In genomic region chr17:35747540-35748017, GRCh38 we compare ENCODE assay signal across 8 cellular contexts. TPM values are rescaled to one million over a fixed set of nuclear protein-coding genes. Genes with fewer than 3 reads are reported as not detected.
A peak's percentile ranks its signal among the peaks of the same experiment; 100 is the strongest.
DNase-seq lines count a peak whose midpoint lies in the region; ATAC-seq and TF ChIP-seq lines count a peak whose summit lies in the region.

No MANE protein-coding gene starts in this region.

- POLR2A ChIA-PET in HCT116 (lab: Charles Lee), result interaction anchor here (0.7 kb wide), 1 partner anchor 134 kb away, joined by 4 read pairs; no protein-coding TSS in a partner anchor
- POLR2A ChIA-PET in activated CD4-positive, alpha-beta memory T cell treated with anti-CD3 and anti-CD28 coated beads for 36 hours (lab: Charles Lee), result no interaction called here

- H3K9me2 ChIP-seq in HCT116 (ENCODE audit: insufficient read depth), result no peaks in the 10 kb centered on the region

- H3K56ac ChIP-seq in mesendoderm (ENCODE audit: low read length), result peak overlapping the region; percentile 25

- peaks cover 6% of the 10 kb centered on the region for H3K4me1 Mint-ChIP-seq in CD14-positive monocyte
- H3K4me1 Mint-ChIP-seq in activated CD4-positive, alpha-beta memory T cell treated with anti-CD3 and anti-CD28 coated beads for 36 hours (ENCODE audit: low read depth), result peaks cover 5% of the 10 kb centered on the region

- H3K4ac ChIP-seq in mesendoderm (ENCODE audit: low read depth, low read length), result no peak overlapping the region

- no peak overlapping the region for H4K5ac ChIP-seq in mesendoderm (ENCODE audit: low read length)

- peaks cover 0 to 2% of the 10 kb centered on the region in 2 donors for H3K36me3 Mint-ChIP-seq in CD14-positive monocyte
- H3K36me3 Mint-ChIP-seq in activated CD4-positive, alpha-beta memory T cell treated with anti-CD3 and anti-CD28 coated beads for 36 hours, result no peaks in the 10 kb centered on the region

- no peak overlapping the region for H2BK5ac ChIP-seq in mesendoderm (ENCODE audit: low read length)

- H3K79me2 ChIP-seq in HCT116 (ENCODE audit: insufficient read depth, low read length) (no peaks in the 10 kb centered on the region), mesendoderm (ENCODE audit: control insufficient read depth, insufficient read depth, low read length) (no peaks in the 10 kb centered on the region)

- H4K8ac ChIP-seq in mesendoderm (ENCODE audit: low read depth, low read length), result no peak overlapping the region

- no peak overlapping the region for H2AFZ ChIP-seq in HCT116 (ENCODE audit: low read depth, low read length, poor library complexity, severe bottlenecking)

- WGBS in mesendoderm (ENCODE audit: extremely low coverage, insufficient coverage, low lambda C conversion rate), result no CpG with 5 or more reads among the region's 12 CpGs

- H3K27ac ChIP-seq in HCT116 (ENCODE audit: low read depth, low read length), result no peak overlapping the region
- no peak overlapping the region for H3K27ac ChIP-seq in mesendoderm (ENCODE audit: low read depth, low read length)

- H3K18ac ChIP-seq in mesendoderm (ENCODE audit: low read length), result no peak overlapping the region

- no peak overlapping the region for H3K23ac ChIP-seq in mesendoderm (ENCODE audit: low read length)

- DNase-seq in CD14-positive monocyte (ENCODE audit: low spot score), result no peak
- peak; percentile 64 for DNase-seq in HCT116 (ENCODE audit: low read depth, low spot score)
- peak; percentile 89 for DNase-seq in NCI-H82 (lab: John Stamatoyannopoulos, UW)
- peak; percentile 86 for DNase-seq in activated CD4-positive, alpha-beta memory T cell treated with anti-CD3 and anti-CD28 coated beads for 36 hours
- peak; percentile 72 for DNase-seq in effector CD4-positive, alpha-beta T cell
- peak; percentile 85 for DNase-seq in mesendoderm
- peak; percentile 52 to 53 for DNase-seq in stimulated activated CD8-positive, alpha-beta memory T cell treated with anti-CD3 and anti-CD28 coated beads, Interleukin-15, amount 100 ng/mL, for 48 hours (ENCODE audit: low read depth in 2 of 2)

- H3K9ac ChIP-seq in HCT116 (ENCODE audit: low read length), result no peak overlapping the region
- H3K9ac ChIP-seq in mesendoderm (ENCODE audit: low read length), result no peak overlapping the region

- no peak overlapping the region for H2AK5ac ChIP-seq in mesendoderm (ENCODE audit: low read length)

- intact Hi-C loops in CD14-positive monocyte (cut with micrococcal nuclease) (loop anchor here (5.0 to 10.0 kb wide), 3 partner anchors 135 to 583 kb away; no protein-coding TSS in a partner anchor), HCT116 (cut with micrococcal nuclease) (loop anchor here (1.0 to 10.0 kb wide), 8 partner anchors 134 to 1323 kb away; no protein-coding TSS in a partner anchor)
- intact Hi-C loops in activated CD4-positive, alpha-beta memory T cell treated with anti-CD3 and anti-CD28 coated beads for 36 hours (cut with micrococcal nuclease), result loop anchor here (1.0 to 10.0 kb wide), 5 partner anchors 57 to 603 kb away; partner anchors contain the start of genes NLE1, TAF15 and UNC45B

- H3K4me2 ChIP-seq in HCT116 (ENCODE audit: low read length) (no peak overlapping the region), mesendoderm (ENCODE audit: low read length) (no peak overlapping the region)

- H3K79me1 ChIP-seq in mesendoderm (ENCODE audit: low read length), result no peaks in the 10 kb centered on the region

- no peak overlapping the region for H2BK120ac ChIP-seq in mesendoderm (ENCODE audit: low read depth, low read length)

- RAD21 ChIA-PET in HCT116 (lab: Charles Lee; ENCODE audit: low non-redundant PET in 1 of 2, low total read pairs in 2 of 2, uncharacterized antibody in 2 of 2, unreplicated experiment in 2 of 2), result interaction anchor here (0.6 to 1.3 kb wide), 8 partner anchors 17 to 1328 kb away, joined by 3 to 7 read pairs (median 3); no protein-coding TSS in a partner anchor

- no peaks in the 10 kb centered on the region for H4K20me1 ChIP-seq in HCT116 (ENCODE audit: insufficient read depth)

- peaks cover 0 to 6% (median 2%) of the 10 kb centered on the region in 7 donors for H3K9me3 Mint-ChIP-seq in CD14-positive monocyte
- H3K9me3 Mint-ChIP-seq in activated CD4-positive, alpha-beta memory T cell treated with anti-CD3 and anti-CD28 coated beads for 36 hours, result no peaks in the 10 kb centered on the region

- no peak overlapping the region for H2BK15ac ChIP-seq in mesendoderm (replicated peaks; ENCODE audit: low read depth)

- no peaks in the 10 kb centered on the region for H3K4me1 ChIP-seq in HCT116 (ENCODE audit: control insufficient read depth in 1 of 2, insufficient read depth in 2 of 2, low read length in 2 of 2)
- H3K4me1 ChIP-seq in mesendoderm (ENCODE audit: control insufficient read depth, low read depth, low read length), result no peaks in the 10 kb centered on the region

- no peak for TF ChIP-seq POLR2A in HCT116 (IDR thresholded peaks at IDR 0.05; ENCODE audit: borderline replicate concordance, extremely low read depth, insufficient read depth, insufficient read length)

- H3K9me3 ChIP-seq in HCT116 (ENCODE audit: control insufficient read depth in 1 of 2, insufficient read depth in 1 of 2, low read depth in 1 of 2, low read length in 2 of 2), result no peaks in the 10 kb centered on the region

- H3K27ac Mint-ChIP-seq in CD14-positive monocyte, result no peak overlapping the region
- H3K27ac Mint-ChIP-seq in activated CD4-positive, alpha-beta memory T cell treated with anti-CD3 and anti-CD28 coated beads for 36 hours, result no peak overlapping the region

- H3K27me3 ChIP-seq in HCT116 (ENCODE audit: insufficient read depth, low read length) (peaks cover 4% of the 10 kb centered on the region; the same call in 1 of the 2 replicates), mesendoderm (ENCODE audit: insufficient read depth, low read length, poor library complexity) (no peaks in the 10 kb centered on the region)

- CTCF ChIA-PET in HCT116 (lab: Charles Lee), result interaction anchor here (0.8 to 2.0 kb wide), 13 partner anchors 14 to 1328 kb away, joined by 3 to 40 read pairs (median 5); no protein-coding TSS in a partner anchor
- CTCF ChIA-PET in activated CD4-positive, alpha-beta memory T cell treated with anti-CD3 and anti-CD28 coated beads for 36 hours (lab: Charles Lee), result interaction anchor here (0.6 to 8.1 kb wide), 59 partner anchors 8 to 1329 kb away, joined by 3 to 131 read pairs (median 4); partner anchors contain the start of genes NLE1, RASL10B and TAF15

- H3K4me3 Mint-ChIP-seq in CD14-positive monocyte, result no peak overlapping the region
- H3K4me3 Mint-ChIP-seq in activated CD4-positive, alpha-beta memory T cell treated with anti-CD3 and anti-CD28 coated beads for 36 hours, result no peak overlapping the region

- no peak overlapping the region for H3K4me3 ChIP-seq in HCT116 (replicated peaks in 1 of 2; ENCODE audit: low read depth in 1 of 2, low read length in 2 of 2)
- H3K4me3 ChIP-seq in mesendoderm (ENCODE audit: low read length), result no peak overlapping the region

- TF ChIP-seq CTCF in CD14-positive monocyte (IDR thresholded peaks at IDR 0.05), result peak; percentile 84
- peak; percentile 56 to 87 (median 77); a peak in 5 of 6 replicates for TF ChIP-seq CTCF in HCT116 (IDR thresholded peaks at IDR 0.05 in 2 of 3, conservative IDR thresholded peaks at IDR 0.05 in 1 of 3; ENCODE audit: borderline replicate concordance in 1 of 3, insufficient read depth in 1 of 3, low read depth in 2 of 3, low read length in 2 of 3)

- H3K36me3 ChIP-seq in HCT116 (ENCODE audit: control insufficient read depth in 1 of 2, insufficient read depth in 2 of 2, low read length in 2 of 2), result no peaks in the 10 kb centered on the region
- H3K36me3 ChIP-seq in mesendoderm (ENCODE audit: control insufficient read depth, insufficient read depth, low read length), result no peaks in the 10 kb centered on the region

- ATAC-seq in HCT116 (peak; percentile 94), GM18502 (IDR thresholded peaks at IDR 0.05; ENCODE audit: poor library complexity, unreplicated experiment) (no peak)

- TF ChIP-seq RAD21 in HCT116 (IDR thresholded peaks at IDR 0.05; ENCODE audit: low read depth), result peak; percentile 92

- BruUV-seq in HCT116 (replicated peaks; lab: Mats Ljungman, UMichigan), result no TSS peak

- peaks cover 34 to 52% (median 50%) of the 10 kb centered on the region in 3 donors for H3K27me3 Mint-ChIP-seq in CD14-positive monocyte (ENCODE audit: low read depth in 3 of 3)
- H3K27me3 Mint-ChIP-seq in activated CD4-positive, alpha-beta memory T cell treated with anti-CD3 and anti-CD28 coated beads for 36 hours, result peaks cover 38% of the 10 kb centered on the region

TF ChIP-seq in HCT116, 20 proteins besides CTCF, POLR2A, EP300 and RAD21 (continues in another document):
- no peak for TF ChIP-seq CBX3 (IDR thresholded peaks at IDR 0.05; ENCODE audit: low read depth)

RNA-seq across cellular contexts. Expression of gene GAS2L2, which starts 5.5 kb away (rescaled TPM):
- polyA plus RNA-seq in CD14-positive monocyte, result not detected
- total RNA-seq in HCT116 (2021; ENCODE audit: unreplicated experiment), result not detected
- not detected in 2 replicates for polyA plus RNA-seq in HCT116 (2012)
- not detected for total RNA-seq in activated CD4-positive, alpha-beta memory T cell treated with anti-CD3 and anti-CD28 coated beads for 36 hours
- 0.03 TPM for polyA plus RNA-seq in mesendoderm (2013, experiment 1 of 2)
- 0.01 TPM for polyA plus RNA-seq in mesendoderm (2013, experiment 2 of 2)

RNA-seq across cellular contexts. Expression of gene C17orf50, which starts 13.1 kb away (rescaled TPM):
- not detected for polyA plus RNA-seq in CD14-positive monocyte
- not detected for total RNA-seq in HCT116 (2021; ENCODE audit: unreplicated experiment)
- 0.15 TPM in 1 of 2 replicates, not detected in the other for polyA plus RNA-seq in HCT116 (2012)
- not detected for total RNA-seq in activated CD4-positive, alpha-beta memory T cell treated with anti-CD3 and anti-CD28 coated beads for 36 hours
- not detected for polyA plus RNA-seq in mesendoderm (2013, experiment 1 of 2)
- polyA plus RNA-seq in mesendoderm (2013, experiment 2 of 2), result not detected

RNA-seq across cellular contexts. Expression of gene RASL10B, which starts 16.1 kb away (rescaled TPM):
- not detected for polyA plus RNA-seq in CD14-positive monocyte
- total RNA-seq in HCT116 (2021; ENCODE audit: unreplicated experiment), result 0.15 TPM
- polyA plus RNA-seq in HCT116 (2012), result not detected in 2 replicates
- total RNA-seq in activated CD4-positive, alpha-beta memory T cell treated with anti-CD3 and anti-CD28 coated beads for 36 hours, result under 1 TPM; 0.26 to 0.73 TPM
- polyA plus RNA-seq in mesendoderm (2013, experiment 1 of 2), result 10.0 TPM
- polyA plus RNA-seq in mesendoderm (2013, experiment 2 of 2), result 10.2 TPM

RNA-seq across cellular contexts. Expression of gene MMP28, which starts 47.9 kb away (rescaled TPM):
- polyA plus RNA-seq in CD14-positive monocyte, result not detected
- total RNA-seq in HCT116 (2021; ENCODE audit: unreplicated experiment), result 2.6 TPM
- 1.4 and 1.5 TPM in 2 replicates for polyA plus RNA-seq in HCT116 (2012)
- not detected for total RNA-seq in activated CD4-positive, alpha-beta memory T cell treated with anti-CD3 and anti-CD28 coated beads for 36 hours
- polyA plus RNA-seq in mesendoderm (2013, experiment 1 of 2), result not detected
- not detected for polyA plus RNA-seq in mesendoderm (2013, experiment 2 of 2)
